ENCODE assay signal across 13 cellular contexts in the genomic region with DNA sequence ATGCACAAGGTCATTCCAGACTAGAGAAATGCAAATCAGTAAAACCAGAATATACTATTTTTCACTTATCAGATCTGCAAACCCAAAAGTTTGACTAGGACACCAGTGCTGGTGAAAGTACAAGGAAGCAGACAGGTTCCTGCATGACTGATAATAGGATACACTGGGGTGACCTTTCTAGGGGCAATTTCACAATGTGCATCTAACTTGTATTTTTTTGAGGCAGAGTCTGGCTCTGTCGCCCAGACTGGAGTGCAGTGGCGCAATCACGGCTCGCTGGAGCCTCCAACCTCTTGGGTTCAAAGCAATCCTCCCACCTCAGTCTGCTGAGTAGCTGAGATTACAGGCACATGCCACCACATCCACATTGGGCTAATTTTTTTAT. TPM values are rescaled to one million over a fixed set of nuclear protein-coding genes. Genes with fewer than 3 reads are reported as not detected.
DNase-seq lines count a peak whose midpoint lies in the region; ATAC-seq and TF ChIP-seq lines count a peak whose summit lies in the region.
"Had no signal": no experiment of that assay in that cellular context is flagged by ENCODE, and none has a peak within 500 bp of the region (broad histone marks: within the 10 kb centered on the region; RNA-seq: fewer than 3 reads in every experiment).

No MANE protein-coding gene starts in this region.

- H3K4me1 ChIP-seq in adrenal gland (replicated peaks in 1 of 2) = no peaks in the 10 kb centered on the region
- H3K4me1 ChIP-seq in mesendoderm (ENCODE audit: control insufficient read depth, low read depth, low read length) = peaks cover 7% of the 10 kb centered on the region
- H3K4me1 ChIP-seq in gastroesophageal sphincter = peaks cover 0 to 24% (median 0%) of the 10 kb centered on the region in 3 donors
- peaks cover 30% of the 10 kb centered on the region for H3K4me1 ChIP-seq in CD4-positive, alpha-beta memory T cell (ENCODE audit: insufficient read depth, low read length)

- H3K27me3 ChIP-seq in adrenal gland (no peaks in the 10 kb centered on the region), mesendoderm (ENCODE audit: insufficient read depth, low read length, poor library complexity) (no peaks in the 10 kb centered on the region), gastroesophageal sphincter (no peaks in the 10 kb centered on the region)
- no peaks in the 10 kb centered on the region for H3K27me3 ChIP-seq in CD4-positive, alpha-beta memory T cell (ENCODE audit: insufficient read depth, low read length)
- H3K27me3 ChIP-seq: body of pancreas, neural progenitor cell had no signal

- H3K27ac ChIP-seq in adrenal gland = no peak overlapping the region
- no peak overlapping the region for H3K27ac ChIP-seq in mesendoderm (ENCODE audit: low read depth, low read length)
- H3K27ac ChIP-seq in gastroesophageal sphincter = no peak overlapping the region
- no peak overlapping the region for H3K27ac ChIP-seq in CD4-positive, alpha-beta memory T cell (ENCODE audit: low read depth, low read length)
- H3K27ac ChIP-seq: body of pancreas, neural progenitor cell had no signal

- intact Hi-C loops in Calu3 (cut with micrococcal nuclease; ENCODE audit: unreplicated experiment) = loop anchor here (2.0 to 5.0 kb wide), 2 partner anchors 31 to 45 kb away; partner anchors contain the start of gene DNMT3B
- intact Hi-C loops in adrenal gland (cut with DNase I) = no loop called here
- intact Hi-C loops in CD14-positive monocyte (cut with micrococcal nuclease) = no loop called here
- intact Hi-C loops in CD4-positive, alpha-beta memory T cell (cut with micrococcal nuclease) = no loop called here

- H3K9me3 Mint-ChIP-seq in Calu3 (ENCODE audit: low read depth, unreplicated experiment) = no peaks in the 10 kb centered on the region
- H3K9me3 Mint-ChIP-seq in CD14-positive monocyte = no peaks in the 10 kb centered on the region
- H3K9me3 Mint-ChIP-seq in CD4-positive, alpha-beta memory T cell = no peaks in the 10 kb centered on the region
- H3K9me3 Mint-ChIP-seq: neural progenitor cell had no signal

- H3K18ac ChIP-seq in mesendoderm (ENCODE audit: low read length) = peak overlapping the region; percentile 52

- 34 to 66% (median 56%) methylated on average over 4 of the region's 4 CpGs for WGBS in adrenal gland, 4 donors
- no CpG with 5 or more reads among the region's 4 CpGs for WGBS in mesendoderm (ENCODE audit: extremely low coverage, insufficient coverage, low lambda C conversion rate)
- 82 to 89% methylated on average over 4 of the region's 4 CpGs for WGBS in gastroesophageal sphincter (ENCODE audit: low coverage in 1 of 2), 2 donors

- no peak overlapping the region for H4K5ac ChIP-seq in mesendoderm (ENCODE audit: low read length)

- H3K4me3 Mint-ChIP-seq in Calu3 (ENCODE audit: low read depth, unreplicated experiment) = peak overlapping the region; percentile 45
- no peak overlapping the region for H3K4me3 Mint-ChIP-seq in CD14-positive monocyte
- no peak overlapping the region for H3K4me3 Mint-ChIP-seq in CD4-positive, alpha-beta memory T cell
- H3K4me3 Mint-ChIP-seq: neural progenitor cell had no signal

- TF ChIP-seq CTCF in Calu3 (IDR thresholded peaks at IDR 0.05; ENCODE audit: unreplicated experiment) = no peak
- no peak for TF ChIP-seq CTCF in adrenal gland (IDR thresholded peaks at IDR 0.05)
- no peak for TF ChIP-seq CTCF in gastroesophageal sphincter (IDR thresholded peaks at IDR 0.05)
- no peak for TF ChIP-seq CTCF in CD14-positive monocyte (IDR thresholded peaks at IDR 0.05)

- H3K4me1 Mint-ChIP-seq in Calu3 (ENCODE audit: low read depth, unreplicated experiment) = peaks cover 27% of the 10 kb centered on the region
- H3K4me1 Mint-ChIP-seq in CD14-positive monocyte = peaks cover 11% of the 10 kb centered on the region
- H3K4me1 Mint-ChIP-seq in CD4-positive, alpha-beta memory T cell = peaks cover 17 to 34% (median 24%) of the 10 kb centered on the region in 4 donors

- H3K36me3 ChIP-seq in adrenal gland (replicated peaks in 1 of 2) (peaks cover 0 to 11% of the 10 kb centered on the region in 2 donors), mesendoderm (ENCODE audit: control insufficient read depth, insufficient read depth, low read length) (peaks cover 6% of the 10 kb centered on the region), gastroesophageal sphincter (peaks cover 0 to 56% of the 10 kb centered on the region in 2 donors)
- peaks cover 9% of the 10 kb centered on the region for H3K36me3 ChIP-seq in CD4-positive, alpha-beta memory T cell (ENCODE audit: insufficient read depth, low read length)
- H3K36me3 ChIP-seq: neural progenitor cell had no signal

- peaks cover 15% of the 10 kb centered on the region for H3K36me3 Mint-ChIP-seq in Calu3 (ENCODE audit: insufficient read depth, unreplicated experiment)
- H3K36me3 Mint-ChIP-seq in CD14-positive monocyte = peaks cover 35 to 57% of the 10 kb centered on the region in 2 donors
- peaks cover 10 to 24% of the 10 kb centered on the region in 2 donors for H3K36me3 Mint-ChIP-seq in CD4-positive, alpha-beta memory T cell

- ATAC-seq in gastroesophageal sphincter = no peak
- ATAC-seq: body of pancreas had no signal

- no peak overlapping the region for H4K8ac ChIP-seq in mesendoderm (ENCODE audit: low read depth, low read length)

- TF ChIP-seq EP300 in gastroesophageal sphincter (IDR thresholded peaks at IDR 0.05) = no peak

- H3K79me1 ChIP-seq in mesendoderm (ENCODE audit: low read length) = no peaks in the 10 kb centered on the region

- DNase-seq in Calu3 = peak; percentile 35
- DNase-seq in KBM-7 = peak; percentile 56
- DNase-seq in adrenal gland = peak in 5 of 7 donors; percentile 43 to 72 (median 62)
- DNase-seq in mesendoderm = no peak
- DNase-seq in activated gamma-delta T cell treated with Interleukin-2 at 50 U/mL for 16 hours = no peak
- DNase-seq in CD14-positive monocyte (ENCODE audit: low spot score) = no peak
- DNase-seq in CD4-positive, alpha-beta memory T cell = no peak
- DNase-seq: activated CD8-positive, alpha-beta memory T cell treated with anti-CD3 and anti-CD28 coated beads, Interleukin-2, amount 50 U/mL, for 4 hours; DMS 273 treated with DMSO at 0.1 percent for 48 hours; NCI-H187 treated with DMSO at 0.1 percent for 48 hours had no signal

- POLR2A ChIA-PET in CD4-positive, alpha-beta memory T cell (lab: Charles Lee; ENCODE audit: partially characterized antibody) = no interaction called here

- H3K9me3 ChIP-seq in adrenal gland (replicated peaks in 1 of 3) (no peaks in the 10 kb centered on the region), gastroesophageal sphincter (no peaks in the 10 kb centered on the region)
- H3K9me3 ChIP-seq in CD4-positive, alpha-beta memory T cell (ENCODE audit: control insufficient read depth in 1 of 2, low read length in 2 of 2) = no peaks in the 10 kb centered on the region
- H3K9me3 ChIP-seq: body of pancreas had no signal

- peak overlapping the region; percentile 17 for H3K4ac ChIP-seq in mesendoderm (ENCODE audit: low read depth, low read length)

- H3K23ac ChIP-seq in mesendoderm (ENCODE audit: low read length) = no peak overlapping the region

- H3K79me2 ChIP-seq in mesendoderm (ENCODE audit: control insufficient read depth, insufficient read depth, low read length) = no peaks in the 10 kb centered on the region

- no peak overlapping the region for H3K9ac ChIP-seq in mesendoderm (ENCODE audit: low read length)
- H3K9ac ChIP-seq: neural progenitor cell had no signal

- CTCF ChIA-PET in Calu3 (lab: Charles Lee) = interaction anchor here (1.5 to 1.6 kb wide), 3 partner anchors 11 to 46 kb away, joined by 7 to 11 read pairs (median 8); partner anchors contain the start of gene COMMD7
- CTCF ChIA-PET in CD4-positive, alpha-beta memory T cell (lab: Charles Lee; ENCODE audit: partially characterized antibody) = interaction anchor here (1.3 kb wide), 1 partner anchor 45 kb away, joined by 5 read pairs; no protein-coding TSS in a partner anchor

- H3K4me2 ChIP-seq in mesendoderm (ENCODE audit: low read length) = no peak overlapping the region
- H3K4me2 ChIP-seq: neural progenitor cell had no signal

- in situ Hi-C loops in KBM-7 (cut with MboI; ENCODE audit: low pct_unique_long_range_greater_than_20kb, low sequenced_read_pairs) = no loop called here

- TF ChIP-seq POLR2A in adrenal gland (IDR thresholded peaks at IDR 0.05) (no peak), gastroesophageal sphincter (IDR thresholded peaks at IDR 0.05) (no peak)

- no peak overlapping the region for H2BK15ac ChIP-seq in mesendoderm (replicated peaks; ENCODE audit: low read depth)

- BruUV-seq in Calu3 (replicated peaks; lab: Mats Ljungman, UMichigan) = no TSS peak

- peak overlapping the region; percentile 86 for H3K27ac Mint-ChIP-seq in Calu3 (ENCODE audit: unreplicated experiment)
- H3K27ac Mint-ChIP-seq in CD14-positive monocyte = peak overlapping the region in 2 of 7 donors; percentile 35 to 54
- peak overlapping the region in 2 of 7 donors; percentile 29 to 70 for H3K27ac Mint-ChIP-seq in CD4-positive, alpha-beta memory T cell

- no peak overlapping the region for H2AK5ac ChIP-seq in mesendoderm (ENCODE audit: low read length)

- H2BK120ac ChIP-seq in mesendoderm (ENCODE audit: low read depth, low read length) = no peak overlapping the region

- H3K27me3 Mint-ChIP-seq in Calu3 (ENCODE audit: unreplicated experiment) (no peaks in the 10 kb centered on the region), CD14-positive monocyte (ENCODE audit: low read depth in 3 of 3) (no peaks in the 10 kb centered on the region)
- no peaks in the 10 kb centered on the region for H3K27me3 Mint-ChIP-seq in CD4-positive, alpha-beta memory T cell

- peak overlapping the region; percentile 17 for H3K56ac ChIP-seq in mesendoderm (ENCODE audit: low read length)

- no peak overlapping the region for H2BK5ac ChIP-seq in mesendoderm (ENCODE audit: low read length)

- H3K4me3 ChIP-seq in adrenal gland = no peak overlapping the region
- H3K4me3 ChIP-seq in mesendoderm (ENCODE audit: low read length) = no peak overlapping the region
- H3K4me3 ChIP-seq in gastroesophageal sphincter = no peak overlapping the region
- no peak overlapping the region for H3K4me3 ChIP-seq in CD4-positive, alpha-beta memory T cell (ENCODE audit: low read length in 2 of 2)
- H3K4me3 ChIP-seq: body of pancreas, neural progenitor cell had no signal

RNA-seq across cellular contexts. Expression of gene COMMD7, which starts 11.4 kb away (rescaled TPM):
- total RNA-seq in Calu3 (2022) (51.0 and 56.0 TPM in 2 replicates), adrenal gland (10 to 100 TPM; 16.4 to 45.2 (median 35.8) TPM), gastroesophageal sphincter (10 to 100 TPM; 25.0 to 33.2 (median 30.7) TPM)
- polyA plus RNA-seq in adrenal gland (10 to 100 TPM; 41.7 to 58.6 (median 47.6) TPM), CD14-positive monocyte (100 to 1,000 TPM; 120 to 133 TPM)
- polyA plus RNA-seq in mesendoderm (2013, experiment 1 of 2) = 70.1 TPM
- 71.1 TPM for polyA plus RNA-seq in mesendoderm (2013, experiment 2 of 2)
- 10 to 100 TPM; 29.6 to 29.7 TPM for total RNA-seq in CD4-positive, alpha-beta memory T cell
- 100 to 1,000 TPM; 105 to 154 TPM for polyA plus RNA-seq in CD4-positive, alpha-beta memory T cell

RNA-seq across cellular contexts. Expression of gene DNMT3B, which starts 30.3 kb away (rescaled TPM):
- total RNA-seq in Calu3 (2022) (8.4 and 10.8 TPM in 2 replicates), adrenal gland (1 to 10 TPM in 3 of 8 donors, under 1 TPM in 4, not detected in 1; 0.12 to 1.6 (median 0.87) TPM), gastroesophageal sphincter (1 to 10 TPM in 1 of 4 donors, under 1 TPM in 2, not detected in 1; 0.47 to 2.3 (median 0.81) TPM)
- polyA plus RNA-seq in adrenal gland (1 to 10 TPM in 1 of 3 donors, under 1 TPM in 2; 0.44 to 2.0 (median 0.81) TPM), CD14-positive monocyte (under 1 TPM in 1 of 2 donors, not detected in 1; 0.39 TPM)
- polyA plus RNA-seq in mesendoderm (2013, experiment 1 of 2) = 290 TPM
- 289 TPM for polyA plus RNA-seq in mesendoderm (2013, experiment 2 of 2)
- under 1 TPM; 0.38 to 0.47 TPM for total RNA-seq in CD4-positive, alpha-beta memory T cell
- polyA plus RNA-seq in CD4-positive, alpha-beta memory T cell = under 1 TPM in 1 of 2 donors, not detected in 1; 0.16 TPM

RNA-seq across cellular contexts. Expression of gene C20orf203, which starts 58.1 kb away (rescaled TPM):
- not detected in 2 replicates for total RNA-seq in Calu3 (2022)
- total RNA-seq in adrenal gland = under 1 TPM in 1 of 8 donors, not detected in 7; 0.09 TPM
- polyA plus RNA-seq in adrenal gland = under 1 TPM in 2 of 3 donors, not detected in 1; 0.07 to 0.16 TPM
- polyA plus RNA-seq in mesendoderm (2013, experiment 1 of 2) = not detected
- polyA plus RNA-seq in mesendoderm (2013, experiment 2 of 2) = not detected
- under 1 TPM in 1 of 4 donors, not detected in 3; 0.13 TPM for total RNA-seq in gastroesophageal sphincter
- polyA plus RNA-seq in CD14-positive monocyte = not detected
- under 1 TPM in 1 of 2 experiments, not detected in 1; 0.06 TPM for total RNA-seq in CD4-positive, alpha-beta memory T cell
- polyA plus RNA-seq in CD4-positive, alpha-beta memory T cell = not detected

Comparison
In these comparisons a context has a peak if more than half of its experiments do, and no peak if none do; other contexts are left out.
1. DNase-seq: peak in Calu3 (single experiment), KBM-7 (single experiment) and adrenal gland (5 of 7); none in mesendoderm (single experiment), activated gamma-delta T cell treated with Interleukin-2 at 50 U/mL for 16 hours (single experiment), CD14-positive monocyte (single experiment) and CD4-positive, alpha-beta memory T cell (0 of 5).